8 cellular contexts compared by ENCODE assay signal in the genomic region with DNA sequence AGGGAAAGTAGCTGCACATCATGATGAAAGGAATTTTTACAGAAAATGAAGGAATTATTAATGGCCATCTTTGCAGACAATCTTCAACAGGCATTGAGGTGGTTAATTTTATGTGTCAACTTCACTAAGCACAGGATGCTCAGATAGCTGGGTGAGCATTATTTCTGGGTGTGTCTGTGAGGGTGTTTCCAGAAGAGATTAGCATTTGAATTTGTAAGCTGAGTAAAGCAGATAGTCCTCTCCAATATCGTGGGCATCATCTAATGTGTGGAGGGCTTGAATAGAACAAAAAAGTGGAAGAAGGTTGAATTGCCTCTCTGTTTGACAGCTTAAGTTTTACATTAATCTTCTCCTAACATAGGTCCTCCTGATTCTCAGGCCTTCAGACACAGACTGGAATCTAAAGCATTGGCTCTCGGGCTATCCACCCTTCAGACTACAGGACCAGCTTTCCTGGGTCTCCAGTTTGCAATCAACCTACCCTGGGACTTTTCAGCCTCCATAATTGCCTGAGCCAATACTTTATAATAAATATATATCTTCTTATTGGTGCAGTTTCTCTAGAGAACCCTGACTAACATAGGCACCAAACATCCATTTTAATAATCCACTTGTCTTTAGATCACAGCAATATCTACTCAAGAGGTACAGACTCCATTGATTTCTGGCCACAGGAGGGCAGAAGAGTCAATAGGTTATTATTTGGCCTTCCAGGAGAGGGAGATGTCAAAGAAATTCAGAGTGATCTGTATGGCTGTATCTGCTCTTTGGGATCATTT. TPM values are rescaled to one million over a fixed set of nuclear protein-coding genes. Genes with fewer than 3 reads are reported as not detected.
DNase-seq lines count a peak whose midpoint lies in the region; ATAC-seq and TF ChIP-seq lines count a peak whose summit lies in the region.

No MANE protein-coding gene starts in this region.

- H3K9me3 ChIP-seq in CD8-positive, alpha-beta memory T cell (ENCODE audit: low read length): no peaks in the 10 kb centered on the region
- H3K9me3 ChIP-seq in esophagus muscularis mucosa (no peaks in the 10 kb centered on the region), neural progenitor cell (ENCODE audit: low read depth) (no peaks in the 10 kb centered on the region)

- TF ChIP-seq CTCF in esophagus muscularis mucosa (IDR thresholded peaks at IDR 0.05) (peak in 2 of 3 experiments; percentile 18 to 33), neural progenitor cell (IDR thresholded peaks at IDR 0.05) (peak; percentile 68)

- H3K36me3 ChIP-seq in CD8-positive, alpha-beta memory T cell (ENCODE audit: insufficient read depth, low read length): no peaks in the 10 kb centered on the region
- H3K36me3 ChIP-seq in esophagus muscularis mucosa (no peaks in the 10 kb centered on the region), neural progenitor cell (no peaks in the 10 kb centered on the region)

- no peaks in the 10 kb centered on the region for H4K20me1 ChIP-seq in neural progenitor cell (ENCODE audit: low read depth)

- H3K4me2 ChIP-seq in neural progenitor cell: no peak overlapping the region

- intact Hi-C loops in esophagus muscularis mucosa (cut with DNase I): loop anchor here (10.0 kb wide), 1 partner anchor 133 kb away; no protein-coding TSS in a partner anchor

- no peak overlapping the region for H3K27ac ChIP-seq in CD8-positive, alpha-beta memory T cell (ENCODE audit: low read depth, low read length)
- H3K27ac ChIP-seq in esophagus muscularis mucosa (replicated peaks in 1 of 4) (no peak overlapping the region), neural progenitor cell (no peak overlapping the region)

- no peaks in the 10 kb centered on the region for H3K9me3 Mint-ChIP-seq in CD8-positive, alpha-beta memory T cell
- no peaks in the 10 kb centered on the region for H3K9me3 Mint-ChIP-seq in neural progenitor cell

- H3K79me2 ChIP-seq in neural progenitor cell (ENCODE audit: low read depth): no peaks in the 10 kb centered on the region

- CTCF ChIA-PET in CD8-positive, alpha-beta memory T cell (lab: Charles Lee): interaction anchor here (0.6 to 7.1 kb wide), 9 partner anchors 10 to 486 kb away, joined by 3 to 62 read pairs (median 4); a partner anchor contains a TSS

- WGBS in esophagus muscularis mucosa: 94% methylated on average over 2 of the region's 2 CpGs

- peak in 3 of 5 donors; percentile 7 to 49 (median 30) for DNase-seq in CD8-positive, alpha-beta memory T cell
- DNase-seq in RPMI8226: peak; percentile 47
- no peak for DNase-seq in esophagus muscularis mucosa (ENCODE audit: extremely low spot score)
- DNase-seq in neural progenitor cell (ENCODE audit: low spot score): peak; percentile 53
- no peak for DNase-seq in activated T-cell treated with anti-CD3 and anti-CD28 coated beads, Interleukin-2, amount 50 U/mL, for 48 hours

- no peak overlapping the region for H3K9ac ChIP-seq in neural progenitor cell

- ATAC-seq in GM18517 (IDR thresholded peaks at IDR 0.05; ENCODE audit: unreplicated experiment) (peak; percentile 64), HG03460 (IDR thresholded peaks at IDR 0.05; ENCODE audit: unreplicated experiment) (peak; percentile 51), HG02840 (IDR thresholded peaks at IDR 0.05; ENCODE audit: low FRiP score, unreplicated experiment) (no peak)

- no peak overlapping the region for H3K4me3 ChIP-seq in CD8-positive, alpha-beta memory T cell (ENCODE audit: low read length)
- H3K4me3 ChIP-seq in esophagus muscularis mucosa (no peak overlapping the region), neural progenitor cell (no peak overlapping the region)

- H2AFZ ChIP-seq in neural progenitor cell (replicated peaks): no peak overlapping the region

- H3K4me3 Mint-ChIP-seq in CD8-positive, alpha-beta memory T cell: no peak overlapping the region
- no peak overlapping the region for H3K4me3 Mint-ChIP-seq in neural progenitor cell

- peaks cover 0 to 8% (median 7%) of the 10 kb centered on the region in 3 donors for H3K4me1 Mint-ChIP-seq in CD8-positive, alpha-beta memory T cell
- H3K4me1 Mint-ChIP-seq in neural progenitor cell: peaks cover 5% of the 10 kb centered on the region

- TF ChIP-seq POLR2A in esophagus muscularis mucosa (IDR thresholded peaks at IDR 0.05; ENCODE audit: low read depth): no peak

- peaks cover 0 to 5% of the 10 kb centered on the region in 2 donors for H3K27me3 Mint-ChIP-seq in CD8-positive, alpha-beta memory T cell
- no peaks in the 10 kb centered on the region for H3K27me3 Mint-ChIP-seq in neural progenitor cell (ENCODE audit: insufficient read depth, low read depth)

- H3K4me1 ChIP-seq in CD8-positive, alpha-beta memory T cell (ENCODE audit: insufficient read depth, low read length): no peaks in the 10 kb centered on the region
- H3K4me1 ChIP-seq in esophagus muscularis mucosa: no peaks in the 10 kb centered on the region
- peaks cover 8% of the 10 kb centered on the region for H3K4me1 ChIP-seq in neural progenitor cell

- no peak for TF ChIP-seq EP300 in esophagus muscularis mucosa (IDR thresholded peaks at IDR 0.05)

- no peak overlapping the region for H3K27ac Mint-ChIP-seq in CD8-positive, alpha-beta memory T cell
- H3K27ac Mint-ChIP-seq in neural progenitor cell: no peak overlapping the region

- H3K36me3 Mint-ChIP-seq in CD8-positive, alpha-beta memory T cell: no peaks in the 10 kb centered on the region
- no peaks in the 10 kb centered on the region for H3K36me3 Mint-ChIP-seq in neural progenitor cell

- no peaks in the 10 kb centered on the region for H3K27me3 ChIP-seq in CD8-positive, alpha-beta memory T cell (ENCODE audit: insufficient read depth, low read length, poor library complexity, severe bottlenecking)
- no peaks in the 10 kb centered on the region for H3K27me3 ChIP-seq in esophagus muscularis mucosa
- H3K27me3 ChIP-seq in neural progenitor cell: no peaks in the 10 kb centered on the region

- H3F3A ChIP-seq in neural progenitor cell (ENCODE audit: low read depth): no peaks in the 10 kb centered on the region

- POLR2A ChIA-PET in CD8-positive, alpha-beta memory T cell (lab: Charles Lee): interaction anchor here (2.1 kb wide), 1 partner anchor 11 kb away, joined by 7 read pairs; a partner anchor contains a TSS

RNA-seq across cellular contexts. Expression of a gene that starts 10.5 kb away (rescaled TPM):
- total RNA-seq in CD8-positive, alpha-beta memory T cell: 1 to 10 TPM; 1.6 to 1.8 TPM
- 0.32 TPM for polyA plus RNA-seq in CD8-positive, alpha-beta memory T cell
- total RNA-seq in esophagus muscularis mucosa (1 to 10 TPM; 1.9 to 3.6 (median 3.5) TPM), neural progenitor cell (ENCODE audit: low replicate concordance) (1.4 and 2.6 TPM in 2 replicates)

RNA-seq across cellular contexts. Expression of a gene that starts 33.7 kb away (rescaled TPM):
- total RNA-seq in CD8-positive, alpha-beta memory T cell: not detected
- polyA plus RNA-seq in CD8-positive, alpha-beta memory T cell: not detected
- total RNA-seq in esophagus muscularis mucosa (1 to 10 TPM in 1 of 4 donors, under 1 TPM in 2, not detected in 1; 0.71 to 1.2 (median 0.83) TPM), neural progenitor cell (ENCODE audit: low replicate concordance) (1.9 TPM in 2 replicates)

Comparison
In these comparisons a context has a peak if more than half of its experiments do, and no peak if none do; other contexts are left out.
1. DNase-seq: peak in CD8-positive, alpha-beta memory T cell (3 of 5), RPMI8226 (single experiment) and neural progenitor cell (single experiment); none in esophagus muscularis mucosa (single experiment) and activated T-cell treated with anti-CD3 and anti-CD28 coated beads, Interleukin-2, amount 50 U/mL, for 48 hours (0 of 2).